Comparison of ENCODE assay signal across 8 cellular contexts in genomic region chr1:205286335-205286950, GRCh38. TPM values are rescaled to one million over a fixed set of nuclear protein-coding genes. Genes with fewer than 3 reads are reported as not detected.
DNase-seq lines count a peak whose midpoint lies in the region; ATAC-seq and TF ChIP-seq lines count a peak whose summit lies in the region.

No MANE protein-coding gene starts in this region.

- H3K4me1 Mint-ChIP-seq in activated T-cell treated with anti-CD3 and anti-CD28 coated beads, Interleukin-2, amount 50 U/mL, for 24 hours (ENCODE audit: low read depth) = peaks cover 74% of the 10 kb centered on the region

- DNase-seq in M059J (ENCODE audit: low read depth) (peak; percentile 85), mucosa of descending colon (peak in 2 of 3 donors; percentile 73 to 79), D341Med (ENCODE audit: low spot score) (no peak), aorta (no peak), omental fat pad (ENCODE audit: low spot score) (no peak), NCI-H446 (lab: John Stamatoyannopoulos, UW) (no peak)
- peak; percentile 69 for DNase-seq in activated T-cell treated with anti-CD3 and anti-CD28 coated beads, Interleukin-2, amount 50 U/mL, for 24 hours

- peak; percentile 22 for ATAC-seq in GM19324 (IDR thresholded peaks at IDR 0.05; ENCODE audit: low FRiP score, unreplicated experiment)
- ATAC-seq in mucosa of descending colon = peak; percentile 30
- no peak for ATAC-seq in aorta (ENCODE audit: low FRiP score)
- no peak for ATAC-seq in omental fat pad (ENCODE audit: low FRiP score)

- no peaks in the 10 kb centered on the region for H3K27me3 Mint-ChIP-seq in activated T-cell treated with anti-CD3 and anti-CD28 coated beads, Interleukin-2, amount 50 U/mL, for 24 hours

- H3K36me3 ChIP-seq in mucosa of descending colon (ENCODE audit: low read depth) (no peaks in the 10 kb centered on the region), aorta (ENCODE audit: control insufficient read depth in 1 of 2, insufficient read depth in 2 of 2, low read length in 1 of 2) (no peaks in the 10 kb centered on the region)

- no peaks in the 10 kb centered on the region for H3K9me3 Mint-ChIP-seq in activated T-cell treated with anti-CD3 and anti-CD28 coated beads, Interleukin-2, amount 50 U/mL, for 24 hours

- WGBS in aorta, 2 donors = 94 to 95% methylated on average over 9 of the region's 9 CpGs

- peaks cover 17% of the 10 kb centered on the region for H3K4me1 ChIP-seq in mucosa of descending colon (ENCODE audit: low read depth)
- no peaks in the 10 kb centered on the region for H3K4me1 ChIP-seq in aorta (ENCODE audit: control insufficient read depth in 1 of 2, insufficient read depth in 2 of 2, low read length in 2 of 2)

- no peak for TF ChIP-seq CTCF in mucosa of descending colon (IDR thresholded peaks at IDR 0.05)
- TF ChIP-seq CTCF in omental fat pad (IDR thresholded peaks at IDR 0.05) = no peak

- peak overlapping the region; percentile 26 for H3K4me3 Mint-ChIP-seq in activated T-cell treated with anti-CD3 and anti-CD28 coated beads, Interleukin-2, amount 50 U/mL, for 24 hours

- H3K4me3 ChIP-seq in mucosa of descending colon = no peak overlapping the region
- H3K4me3 ChIP-seq in aorta (ENCODE audit: low read length in 2 of 2) = no peak overlapping the region

- no peaks in the 10 kb centered on the region for H3K27me3 ChIP-seq in aorta (ENCODE audit: control insufficient read depth in 1 of 2, insufficient read depth in 2 of 2, low read length in 1 of 2)

- no peaks in the 10 kb centered on the region for H3K9me3 ChIP-seq in mucosa of descending colon
- H3K9me3 ChIP-seq in aorta (ENCODE audit: control insufficient read depth, low read length) = no peaks in the 10 kb centered on the region

- intact Hi-C loops in mucosa of descending colon (cut with DNase I, micrococcal nuclease) (no loop called here), aorta (cut with DNase I) (no loop called here)

- peak overlapping the region; percentile 83 for H3K27ac Mint-ChIP-seq in activated T-cell treated with anti-CD3 and anti-CD28 coated beads, Interleukin-2, amount 50 U/mL, for 24 hours

- no peaks in the 10 kb centered on the region for H3K36me3 Mint-ChIP-seq in activated T-cell treated with anti-CD3 and anti-CD28 coated beads, Interleukin-2, amount 50 U/mL, for 24 hours (ENCODE audit: low read depth)

- H3K27ac ChIP-seq in aorta (ENCODE audit: low read depth in 1 of 2, low read length in 2 of 2) = no peak overlapping the region

RNA-seq across cellular contexts. Expression of gene NUAK2, which starts 35.1 kb away (rescaled TPM):
- total RNA-seq in M059J (2014; rRNA removed; shearing (Covaris generic)) = 6.7 and 8.4 TPM in 2 replicates
- total RNA-seq in mucosa of descending colon = 10 to 100 TPM; 16.5 to 50.8 (median 29.5) TPM
- 1 to 10 TPM; 1.7 to 2.5 TPM for total RNA-seq in aorta
- 1 to 10 TPM in 1 of 2 donors, under 1 TPM in 1; 0.49 to 3.0 TPM for polyA plus RNA-seq in aorta
- 1 to 10 TPM; 1.1 to 5.4 (median 3.2) TPM for total RNA-seq in omental fat pad

RNA-seq across cellular contexts. Expression of gene TMCC2, which starts 58.7 kb away (rescaled TPM):
- total RNA-seq in M059J (2014; rRNA removed; shearing (Covaris generic)) = 0.69 and 2.7 TPM in 2 replicates
- 1 to 10 TPM in 1 of 3 donors, under 1 TPM in 2; 0.27 to 5.1 (median 0.29) TPM for total RNA-seq in mucosa of descending colon
- total RNA-seq in aorta = 1 to 10 TPM; 6.2 to 8.2 TPM
- polyA plus RNA-seq in aorta = 1 to 10 TPM in 1 of 2 donors, under 1 TPM in 1; 0.69 to 1.0 TPM
- 1 to 10 TPM in 3 of 4 donors, under 1 TPM in 1; 0.96 to 4.9 (median 2.2) TPM for total RNA-seq in omental fat pad

Comparison
In these comparisons a context has a peak if more than half of its experiments do, and no peak if none do; other contexts are left out.
1. ATAC-seq: peak in GM19324 (single experiment) and mucosa of descending colon (single experiment); none in aorta (single experiment) and omental fat pad (single experiment).
2. DNase-seq: peak in M059J (single experiment), activated T-cell treated with anti-CD3 and anti-CD28 coated beads, Interleukin-2, amount 50 U/mL, for 24 hours (single experiment) and mucosa of descending colon (2 of 3); none in D341Med (single experiment), aorta (0 of 2), omental fat pad (single experiment) and NCI-H446 (0 of 2).